ENCODE assay signal across 9 cellular contexts in genomic region chr20:43844778-43845614, GRCh38.
DNase-seq lines count a peak whose midpoint lies in the region; ATAC-seq and TF ChIP-seq lines count a peak whose summit lies in the region.
"Had no signal": no experiment of that assay in that cellular context is flagged by ENCODE, and none has a peak within 500 bp of the region (broad histone marks: within the 10 kb centered on the region; RNA-seq: fewer than 3 reads in every experiment).

No MANE protein-coding gene starts in this region.

- H3K4me3 ChIP-seq in RWPE2 (ENCODE audit: severe bottlenecking) (no peak overlapping the region), smooth muscle cell (no peak overlapping the region)
- H3K4me3 ChIP-seq: K562 had no signal

- WGBS in smooth muscle cell (ENCODE audit: low lambda C conversion rate): 50% methylated on average over 6 of the region's 6 CpGs

- no peak overlapping the region for H3K4me2 ChIP-seq in smooth muscle cell

- TF ChIP-seq CTCF in RWPE2 (IDR thresholded peaks at IDR 0.05; ENCODE audit: poor library complexity, severe bottlenecking) (peak; percentile 70), smooth muscle cell (IDR thresholded peaks at IDR 0.05; ENCODE audit: borderline replicate concordance, insufficient read depth, poor library complexity, severe bottlenecking) (peak; percentile 33)

- H3F3A ChIP-seq in smooth muscle cell (ENCODE audit: low read depth): peaks cover 10% of the 10 kb centered on the region

- H3K27ac ChIP-seq in RWPE2 (ENCODE audit: poor library complexity, severe bottlenecking) (peak overlapping the region; percentile 83), smooth muscle cell (ENCODE audit: low read depth) (peak overlapping the region; percentile 57)

- H3K9me3 ChIP-seq in RWPE2 (ENCODE audit: severe bottlenecking) (no peaks in the 10 kb centered on the region), smooth muscle cell (replicated peaks; ENCODE audit: low read depth) (no peaks in the 10 kb centered on the region)

- H2AFZ ChIP-seq in smooth muscle cell (ENCODE audit: low read depth): no peak overlapping the region

- peaks cover 47% of the 10 kb centered on the region for H3K4me1 ChIP-seq in RWPE2 (ENCODE audit: insufficient read depth, poor library complexity, severe bottlenecking)
- H3K4me1 ChIP-seq in smooth muscle cell (ENCODE audit: low read depth): peaks cover 1% of the 10 kb centered on the region

- H3K79me2 ChIP-seq in smooth muscle cell (ENCODE audit: low read depth): no peaks in the 10 kb centered on the region

- H3K36me3 ChIP-seq in RWPE2 (ENCODE audit: low read depth): no peaks in the 10 kb centered on the region
- H3K36me3 ChIP-seq in smooth muscle cell (ENCODE audit: low read depth): no peaks in the 10 kb centered on the region

- H4K20me1 ChIP-seq in smooth muscle cell (ENCODE audit: low read depth): no peaks in the 10 kb centered on the region

- H3K9ac ChIP-seq in smooth muscle cell (ENCODE audit: low read depth): no peak overlapping the region

- peak; percentile 50 for DNase-seq in NK-92 treated with Interleukin-12 subunit alpha and Interleukin-12 subunit beta, amount 100 ng/mL, for 24 hours (lab: John Stamatoyannopoulos, UW)
- DNase-seq in NK-92 (lab: John Stamatoyannopoulos, UW; ENCODE audit: unreplicated experiment) (no peak), RWPE2 (ENCODE audit: low spot score) (peak; percentile 51), fibroblast of peridontal ligament (ENCODE audit: extremely low read depth) (peak; percentile 95), smooth muscle cell (lab: John Stamatoyannopoulos, UW; ENCODE audit: unreplicated experiment) (no peak), DMS79 treated with DMSO at 0.1 percent for 48 hours (lab: John Stamatoyannopoulos, UW) (no peak), AML-193 (lab: John Stamatoyannopoulos, UW) (no peak)

- ATAC-seq in RWPE2 (ENCODE audit: low read depth) (peak; percentile 19), GM21619 (IDR thresholded peaks at IDR 0.05; ENCODE audit: unreplicated experiment) (no peak)
- ATAC-seq: K562 had no signal

- no peaks in the 10 kb centered on the region for H3K27me3 ChIP-seq in RWPE2 (ENCODE audit: insufficient read depth, poor library complexity, severe bottlenecking)
- H3K27me3 ChIP-seq in smooth muscle cell (ENCODE audit: low read depth): no peaks in the 10 kb centered on the region

Comparison
In these comparisons a context has a peak if more than half of its experiments do, and no peak if none do; other contexts are left out.
1. DNase-seq: peak in NK-92 treated with Interleukin-12 subunit alpha and Interleukin-12 subunit beta, amount 100 ng/mL, for 24 hours (single experiment), RWPE2 (single experiment) and fibroblast of peridontal ligament (single experiment); none in NK-92 (single experiment), smooth muscle cell (single experiment), DMS79 treated with DMSO at 0.1 percent for 48 hours (single experiment) and AML-193 (0 of 2).